In genomic region chr17:57890857-57891232, GRCh38 we compare ENCODE assay signal across 1 cellular context.
TF ChIP-seq lines count a peak whose summit lies in the region.

No MANE protein-coding gene starts in this region.

TF ChIP-seq in HepG2, 621 proteins besides CTCF, POLR2A, EP300 and RAD21:
- TF ChIP-seq ZNF687 (CRISPR knock-in tag; IDR thresholded peaks at IDR 0.05) (0 out of 2 replicates have a peak, but pooled peaks have one; percentile 5), HES4 (CRISPR knock-in tag; IDR thresholded peaks at IDR 0.05; ENCODE audit: borderline replicate concordance) (0 out of 2 replicates have a peak, but pooled peaks have one; percentile 48), AHR (CRISPR knock-in tag; IDR thresholded peaks at IDR 0.05) (no peak)
TF ChIP-seq in HepG2: peak in this region for 2.
